In genomic region chr15:52112203-52112750, GRCh38 we compare ENCODE assay signal across 9 cellular contexts. TPM values are rescaled to one million over a fixed set of nuclear protein-coding genes. Genes with fewer than 3 reads are reported as not detected.
DNase-seq lines count a peak whose midpoint lies in the region; ATAC-seq and TF ChIP-seq lines count a peak whose summit lies in the region.
"Had no signal": no experiment of that assay in that cellular context is flagged by ENCODE, and none has a peak within 500 bp of the region (broad histone marks: within the 10 kb centered on the region; RNA-seq: fewer than 3 reads in every experiment).

No MANE protein-coding gene starts in this region.

- H3K4me1 ChIP-seq in mammary epithelial cell (ENCODE audit: insufficient read depth, low read length), result peaks cover 7% of the 10 kb centered on the region
- peaks cover 8% of the 10 kb centered on the region for H3K4me1 ChIP-seq in stomach smooth muscle (ENCODE audit: control insufficient read depth, insufficient read depth, low read length)
- peaks cover 11% of the 10 kb centered on the region for H3K4me1 ChIP-seq in HAP-1

- peak; percentile 51 for ATAC-seq in GM18502 (IDR thresholded peaks at IDR 0.05; ENCODE audit: poor library complexity, unreplicated experiment)
- peak; percentile 89 for ATAC-seq in T-helper 17 cell
- ATAC-seq in memory B cell (ENCODE audit: low read depth), result peak; percentile 81

- H3K36me3 Mint-ChIP-seq in T-helper 17 cell (ENCODE audit: low read depth) (no peaks in the 10 kb centered on the region), memory B cell (no peaks in the 10 kb centered on the region), chondrocyte (ENCODE audit: low read depth) (no peaks in the 10 kb centered on the region)

- dilution Hi-C loops in mammary epithelial cell (cut with HindIII; ENCODE audit: low sequenced_read_pairs), result no loop called here

- H3K4me1 Mint-ChIP-seq in T-helper 17 cell, result peaks cover 7% of the 10 kb centered on the region
- H3K4me1 Mint-ChIP-seq in memory B cell, result peaks cover 17% of the 10 kb centered on the region
- peaks cover 5% of the 10 kb centered on the region for H3K4me1 Mint-ChIP-seq in chondrocyte (ENCODE audit: low read depth)

- intact Hi-C loops in mammary epithelial cell (cut with micrococcal nuclease), result no loop called here

- peaks cover 28% of the 10 kb centered on the region for H3K27me3 Mint-ChIP-seq in T-helper 17 cell
- peaks cover 2% of the 10 kb centered on the region for H3K27me3 Mint-ChIP-seq in memory B cell
- no peaks in the 10 kb centered on the region for H3K27me3 Mint-ChIP-seq in chondrocyte (ENCODE audit: low read depth)

- peak; percentile 12 to 37 (median 17) for DNase-seq in T-helper 17 cell
- no peak for DNase-seq in mammary epithelial cell
- peak; percentile 44 to 54 for DNase-seq in memory B cell (ENCODE audit: low spot score in 2 of 2)
- no peak for DNase-seq in chondrocyte (ENCODE audit: low spot score)
- no peak for DNase-seq in KBM-7
- no peak for DNase-seq in HAP-1 (ENCODE audit: low spot score in 2 of 2)

- no peaks in the 10 kb centered on the region for H3K27me3 ChIP-seq in mammary epithelial cell (ENCODE audit: insufficient read depth, low read length)
- H3K27me3 ChIP-seq in stomach smooth muscle (ENCODE audit: control insufficient read depth in 1 of 2, insufficient read depth in 2 of 2, low read length in 2 of 2), result peaks cover 25 to 28% of the 10 kb centered on the region in 2 donors
- H3K27me3 ChIP-seq in HAP-1 (ENCODE audit: low read depth), result no peaks in the 10 kb centered on the region

- H3K27ac ChIP-seq in mammary epithelial cell (ENCODE audit: insufficient read depth, low read depth, low read length) (no peak overlapping the region), stomach smooth muscle (ENCODE audit: low read length) (no peak overlapping the region)

- no peak overlapping the region for H3K9ac ChIP-seq in mammary epithelial cell (ENCODE audit: insufficient read depth, low read length)
- H3K9ac ChIP-seq in stomach smooth muscle (ENCODE audit: low read length in 2 of 2), result no peak overlapping the region

- BruUV-seq in mammary epithelial cell (replicated peaks; lab: Mats Ljungman, UMichigan), result no TSS peak

- H3K9me3 Mint-ChIP-seq in memory B cell, result no peaks in the 10 kb centered on the region
- no peaks in the 10 kb centered on the region for H3K9me3 Mint-ChIP-seq in chondrocyte (ENCODE audit: low read depth)
- H3K9me3 Mint-ChIP-seq: neural crest cell had no signal

- H3K27ac Mint-ChIP-seq in T-helper 17 cell (no peak overlapping the region), memory B cell (peak overlapping the region; percentile 74), chondrocyte (ENCODE audit: unreplicated experiment) (no peak overlapping the region)

- in situ Hi-C loops in mammary epithelial cell (cut with MboI; ENCODE audit: low sequenced_read_pairs in 2 of 2) (no loop called here), KBM-7 (cut with MboI; ENCODE audit: low pct_unique_long_range_greater_than_20kb, low sequenced_read_pairs) (no loop called here), HAP-1 (cut with MboI; ENCODE audit: low sequenced_read_pairs) (no loop called here)

- H3K4me2 ChIP-seq in mammary epithelial cell (ENCODE audit: insufficient read depth, low read depth, low read length), result peak overlapping the region; percentile 91

- no peaks in the 10 kb centered on the region for H3K79me2 ChIP-seq in mammary epithelial cell (ENCODE audit: insufficient read depth, low read length)

- H3K4me3 Mint-ChIP-seq in T-helper 17 cell (peak overlapping the region; percentile 77), memory B cell (peak overlapping the region; percentile 84), chondrocyte (ENCODE audit: unreplicated experiment) (no peak overlapping the region)
- H3K4me3 Mint-ChIP-seq: neural crest cell had no signal

- WGBS in mammary epithelial cell (ENCODE audit: low coverage, missing lambda C conversion rate), result 9% methylated on average over 26 of the region's 61 CpGs

- peak in 1 of 2 donors; percentile 10 for TF ChIP-seq CTCF in mammary epithelial cell (conservative IDR thresholded peaks at IDR 0.05 in 1 of 2, IDR thresholded peaks at IDR 0.05 in 1 of 2; ENCODE audit: extremely low read depth in 1 of 2, insufficient read depth in 1 of 2, low read depth in 1 of 2, low read length in 2 of 2)
- TF ChIP-seq CTCF in chondrocyte (IDR thresholded peaks at IDR 0.05), result no peak

- peak overlapping the region; percentile 96 for H2AFZ ChIP-seq in mammary epithelial cell (ENCODE audit: low read depth, low read length)

- no peaks in the 10 kb centered on the region for H4K20me1 ChIP-seq in mammary epithelial cell (ENCODE audit: insufficient read depth, low read length)

- H3K9me3 ChIP-seq in T-helper 17 cell (ENCODE audit: control insufficient read depth, low read length, poor library complexity, severe bottlenecking) (no peaks in the 10 kb centered on the region), mammary epithelial cell (replicated peaks; ENCODE audit: insufficient read depth, low read length) (no peaks in the 10 kb centered on the region), stomach smooth muscle (ENCODE audit: control insufficient read depth in 2 of 2, low read length in 2 of 2) (no peaks in the 10 kb centered on the region), HAP-1 (no peaks in the 10 kb centered on the region)

- CTCF ChIA-PET in mammary epithelial cell (lab: Charles Lee; ENCODE audit: low non-redundant PET), result no interaction called here

- H3K36me3 ChIP-seq in mammary epithelial cell (ENCODE audit: insufficient read depth, low read length) (no peaks in the 10 kb centered on the region), stomach smooth muscle (ENCODE audit: control insufficient read depth in 2 of 2, insufficient read depth in 2 of 2, low read length in 2 of 2) (no peaks in the 10 kb centered on the region), HAP-1 (replicated peaks) (no peaks in the 10 kb centered on the region; the same call in 1 of the 2 replicates)

- H3K4me3 ChIP-seq in mammary epithelial cell (replicated peaks in 1 of 3; ENCODE audit: insufficient read depth in 1 of 3, low read depth in 2 of 3, low read length in 3 of 3), result peak overlapping the region; percentile 8 to 44 (median 41)
- peak overlapping the region; percentile 28 to 71 for H3K4me3 ChIP-seq in stomach smooth muscle (ENCODE audit: low read length in 2 of 2)
- no peak overlapping the region for H3K4me3 ChIP-seq in HAP-1

RNA-seq across cellular contexts. Expression of gene BCL2L10, which starts 0.3 kb away (rescaled TPM):
- total RNA-seq in T-helper 17 cell (not detected), mammary epithelial cell (1 to 10 TPM in 1 of 2 donors, not detected in 1; 2.2 TPM), chondrocyte (not detected in 3 replicates)
- polyA plus RNA-seq in mammary epithelial cell, result 0.39 TPM
- 5.5 TPM for polyA minus RNA-seq in mammary epithelial cell
- total RNA-seq: neural crest cell had no signal

Comparison
In these comparisons a context has a peak if more than half of its experiments do, and no peak if none do; other contexts are left out.
1. DNase-seq: peak in T-helper 17 cell (3 of 3) and memory B cell (2 of 2); none in mammary epithelial cell (single experiment), chondrocyte (single experiment), KBM-7 (single experiment) and HAP-1 (0 of 2).
2. Peak in every context shown above with its lines, with median percentiles within 50 percentile points of each other: ATAC-seq.